Comparison of ENCODE assay signal across 1 cellular context in genomic region chr3:197913981-197914380, GRCh38.
TF ChIP-seq lines count a peak whose summit lies in the region.

No MANE protein-coding gene starts in this region.

TF ChIP-seq in HEK293T, 16 proteins besides CTCF, POLR2A, EP300 and RAD21 (continued from another document):
- TF ChIP-seq ZNF384 (IDR thresholded peaks at IDR 0.05), result no peak
- no peak for TF ChIP-seq FOXA1 (IDR thresholded peaks at IDR 0.05)
- TF ChIP-seq NFRKB (IDR thresholded peaks at IDR 0.05), result no peak
- TF ChIP-seq, protein P1, sequence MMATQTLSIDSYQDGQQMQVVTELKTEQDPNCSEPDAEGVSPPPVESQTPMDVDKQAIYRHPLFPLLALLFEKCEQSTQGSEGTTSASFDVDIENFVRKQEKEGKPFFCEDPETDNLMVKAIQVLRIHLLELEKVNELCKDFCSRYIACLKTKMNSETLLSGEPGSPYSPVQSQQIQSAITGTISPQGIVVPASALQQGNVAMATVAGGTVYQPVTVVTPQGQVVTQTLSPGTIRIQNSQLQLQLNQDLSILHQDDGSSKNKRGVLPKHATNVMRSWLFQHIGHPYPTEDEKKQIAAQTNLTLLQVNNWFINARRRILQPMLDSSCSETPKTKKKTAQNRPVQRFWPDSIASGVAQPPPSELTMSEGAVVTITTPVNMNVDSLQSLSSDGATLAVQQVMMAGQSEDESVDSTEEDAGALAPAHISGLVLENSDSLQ (IDR thresholded peaks at IDR 0.05), result no peak
- TF ChIP-seq ELF4 (IDR thresholded peaks at IDR 0.05), result no peak
- no peak for TF ChIP-seq FOXM1 (IDR thresholded peaks at IDR 0.05; ENCODE audit: borderline replicate concordance)
- no peak for TF ChIP-seq BHLHE40 (IDR thresholded peaks at IDR 0.05; ENCODE audit: borderline replicate concordance)
